Comparison of ENCODE assay signal across 7 cellular contexts in the genomic region with DNA sequence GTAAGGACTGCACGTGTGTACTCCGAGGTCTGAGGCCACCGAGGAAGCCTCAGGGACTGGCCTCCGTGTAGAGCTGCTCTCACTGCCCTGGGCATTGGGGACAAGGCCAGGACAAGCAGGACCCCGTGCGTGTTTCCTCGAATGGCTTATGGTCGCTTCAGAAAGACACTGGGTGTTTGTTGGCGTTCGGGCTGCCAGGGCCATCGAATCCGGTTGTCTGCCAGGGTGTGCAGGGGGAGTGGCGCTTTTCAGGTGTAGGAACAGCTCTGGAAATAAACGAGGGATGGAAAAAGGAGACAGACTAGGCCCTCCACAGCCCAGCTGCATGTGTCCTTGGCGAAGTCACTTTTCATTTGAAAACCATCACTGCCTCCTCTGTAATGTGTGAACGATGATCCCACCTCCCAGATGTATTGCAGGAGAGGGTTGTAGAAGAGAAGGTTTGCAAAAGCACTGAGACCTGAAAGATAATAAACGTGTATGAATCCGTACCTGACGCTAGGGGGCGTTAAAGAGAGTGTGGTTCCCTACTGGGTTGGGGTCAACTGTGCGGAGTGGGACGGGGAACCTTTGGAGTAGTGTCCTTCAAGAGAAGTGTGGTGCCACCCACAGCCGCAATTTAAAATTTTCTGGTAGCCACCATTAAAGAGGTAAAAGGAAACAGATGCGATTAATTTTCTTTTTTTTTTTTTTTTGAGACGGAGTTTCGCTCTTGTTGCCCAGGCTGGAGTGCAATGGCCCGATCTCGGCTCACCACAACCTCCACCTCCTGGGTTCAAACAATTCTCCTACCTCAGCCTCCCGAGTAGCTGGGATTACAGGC. TPM values are rescaled to one million over a fixed set of nuclear protein-coding genes. Genes with fewer than 3 reads are reported as not detected.
A peak's percentile ranks its signal among the peaks of the same experiment; 100 is the strongest.
DNase-seq lines count a peak whose midpoint lies in the region; ATAC-seq and TF ChIP-seq lines count a peak whose summit lies in the region.

No MANE protein-coding gene starts in this region.

- no peaks in the 10 kb centered on the region for H3K9me2 ChIP-seq in MM.1S (replicated peaks; ENCODE audit: insufficient read depth, low read length)

- peak; percentile 59 for DNase-seq in GM10248 (ENCODE audit: extremely low spot score)
- DNase-seq in MM.1S, result peak; percentile 46
- peak; percentile 67 for DNase-seq in activated CD8-positive, alpha-beta T cell treated with anti-CD3 and anti-CD28 coated beads, Interleukin-2, amount 10 ng/mL, durations not matched to agents 7 days and 5 days
- DNase-seq in germinal center (ENCODE audit: low spot score), result peak; percentile 62
- peak in 4 of 6 experiments; percentile 4 to 67 (median 42) for DNase-seq in stimulated activated naive CD4-positive, alpha-beta T cell (lab: John Stamatoyannopoulos, UW)
- DNase-seq in NCI-H1105 treated with DMSO at 0.1 percent for 48 hours (lab: John Stamatoyannopoulos, UW), result no peak

- no peaks in the 10 kb centered on the region for H3K9me3 ChIP-seq in MM.1S (replicated peaks; ENCODE audit: insufficient read depth, low read length)

- no peak overlapping the region for H3K9ac ChIP-seq in MM.1S (ENCODE audit: low read length)

- no peaks in the 10 kb centered on the region for H3K9me3 Mint-ChIP-seq in activated CD8-positive, alpha-beta T cell treated with anti-CD3 and anti-CD28 coated beads, Interleukin-2, amount 10 ng/mL, durations not matched to agents 7 days and 5 days (ENCODE audit: insufficient read depth)

- H2AFZ ChIP-seq in MM.1S (ENCODE audit: low read length), result 0 out of 2 replicates have a peak overlapping the region, but pooled peaks have one; percentile 0

- H3K79me2 ChIP-seq in MM.1S (ENCODE audit: low read length), result no peaks in the 10 kb centered on the region

- H3K27ac Mint-ChIP-seq in activated CD8-positive, alpha-beta T cell treated with anti-CD3 and anti-CD28 coated beads, Interleukin-2, amount 10 ng/mL, durations not matched to agents 7 days and 5 days, result peak overlapping the region; percentile 84

- TF ChIP-seq CTCF in GM10248 (IDR thresholded peaks at IDR 0.05; ENCODE audit: control extremely low read depth, extremely low read depth, low read depth, missing control alignments) (peak; percentile 64), MM.1S (IDR thresholded peaks at IDR 0.05; ENCODE audit: low read length) (peak; percentile 69)

- CTCF ChIA-PET in GM10248 (lab: Yijun Ruan, JAX), result interaction anchor here (0.6 to 15.3 kb wide), 19 partner anchors 9 to 73 kb away, joined by 3 to 246 read pairs (median 3); a partner anchor contains a TSS
- CTCF ChIA-PET in activated CD8-positive, alpha-beta T cell treated with anti-CD3 and anti-CD28 coated beads, Interleukin-2, amount 10 ng/mL, durations not matched to agents 7 days and 5 days (lab: Charles Lee), result interaction anchor here (0.6 to 16.4 kb wide), 16 partner anchors 8 to 74 kb away, joined by 3 to 354 read pairs (median 4); a partner anchor contains a TSS

- H3K4me3 ChIP-seq in MM.1S (ENCODE audit: low read length), result no peak overlapping the region

- peaks cover 30% of the 10 kb centered on the region for H3K27me3 ChIP-seq in MM.1S (replicated peaks; ENCODE audit: insufficient read depth, low read length)

- H3F3A ChIP-seq in MM.1S (ENCODE audit: insufficient read depth, low read length), result peaks cover 4% of the 10 kb centered on the region; the same call in 1 of the 2 replicates

- H3K27ac ChIP-seq in MM.1S (ENCODE audit: low read length), result no peak overlapping the region

- peak overlapping the region; percentile 13; the same call in 1 of the 2 replicates for H3K4me2 ChIP-seq in MM.1S (ENCODE audit: low read depth, low read length)

- peaks cover 73% of the 10 kb centered on the region for H3K4me1 Mint-ChIP-seq in activated CD8-positive, alpha-beta T cell treated with anti-CD3 and anti-CD28 coated beads, Interleukin-2, amount 10 ng/mL, durations not matched to agents 7 days and 5 days (ENCODE audit: low read depth)

- no peaks in the 10 kb centered on the region for H3K36me3 Mint-ChIP-seq in activated CD8-positive, alpha-beta T cell treated with anti-CD3 and anti-CD28 coated beads, Interleukin-2, amount 10 ng/mL, durations not matched to agents 7 days and 5 days (ENCODE audit: low read depth)

- H3K4me3 Mint-ChIP-seq in activated CD8-positive, alpha-beta T cell treated with anti-CD3 and anti-CD28 coated beads, Interleukin-2, amount 10 ng/mL, durations not matched to agents 7 days and 5 days, result peak overlapping the region; percentile 69

- no peak for ATAC-seq in activated CD8-positive, alpha-beta T cell treated with anti-CD3 and anti-CD28 coated beads, Interleukin-2, amount 10 ng/mL, durations not matched to agents 7 days and 5 days
- ATAC-seq in GM21367 (IDR thresholded peaks at IDR 0.05; ENCODE audit: unreplicated experiment), result no peak

- peaks cover 2% of the 10 kb centered on the region for H3K27me3 Mint-ChIP-seq in activated CD8-positive, alpha-beta T cell treated with anti-CD3 and anti-CD28 coated beads, Interleukin-2, amount 10 ng/mL, durations not matched to agents 7 days and 5 days (ENCODE audit: low read depth)

- H3K4me1 ChIP-seq in MM.1S (ENCODE audit: low read length), result peaks cover 13% of the 10 kb centered on the region

- no peaks in the 10 kb centered on the region for H4K20me1 ChIP-seq in MM.1S (ENCODE audit: insufficient read depth, low read length)

- POLR2A ChIA-PET in GM10248 (lab: Yijun Ruan, JAX), result no interaction called here
- POLR2A ChIA-PET in activated CD8-positive, alpha-beta T cell treated with anti-CD3 and anti-CD28 coated beads, Interleukin-2, amount 10 ng/mL, durations not matched to agents 7 days and 5 days (lab: Charles Lee), result interaction anchor here (0.6 to 7.0 kb wide), 5 partner anchors 24 to 42 kb away, joined by 3 to 32 read pairs (median 4); no protein-coding TSS in a partner anchor

- H3K36me3 ChIP-seq in MM.1S (replicated peaks; ENCODE audit: insufficient read depth, low read length), result no peaks in the 10 kb centered on the region

RNA-seq across cellular contexts. Expression of a gene that starts 2.1 kb away (rescaled TPM):
- under 1 TPM; 0.23 to 0.26 TPM for total RNA-seq in activated CD8-positive, alpha-beta T cell treated with anti-CD3 and anti-CD28 coated beads, Interleukin-2, amount 10 ng/mL, durations not matched to agents 7 days and 5 days

RNA-seq across cellular contexts. Expression of a gene that starts 11.2 kb away (rescaled TPM):
- total RNA-seq in activated CD8-positive, alpha-beta T cell treated with anti-CD3 and anti-CD28 coated beads, Interleukin-2, amount 10 ng/mL, durations not matched to agents 7 days and 5 days, result not detected

RNA-seq across cellular contexts. Expression of a gene that starts 33.6 kb away (rescaled TPM):
- total RNA-seq in activated CD8-positive, alpha-beta T cell treated with anti-CD3 and anti-CD28 coated beads, Interleukin-2, amount 10 ng/mL, durations not matched to agents 7 days and 5 days, result 10 to 100 TPM; 10.8 to 12.1 TPM

RNA-seq across cellular contexts. Expression of a gene that starts 35.8 kb away (rescaled TPM):
- total RNA-seq in activated CD8-positive, alpha-beta T cell treated with anti-CD3 and anti-CD28 coated beads, Interleukin-2, amount 10 ng/mL, durations not matched to agents 7 days and 5 days, result 1,000 to 10,000 TPM; 1,836 to 1,884 TPM

RNA-seq across cellular contexts. Expression of a gene that starts 54.9 kb away (rescaled TPM):
- 10 to 100 TPM; 58.0 to 66.1 TPM for total RNA-seq in activated CD8-positive, alpha-beta T cell treated with anti-CD3 and anti-CD28 coated beads, Interleukin-2, amount 10 ng/mL, durations not matched to agents 7 days and 5 days
